In the genomic region with DNA sequence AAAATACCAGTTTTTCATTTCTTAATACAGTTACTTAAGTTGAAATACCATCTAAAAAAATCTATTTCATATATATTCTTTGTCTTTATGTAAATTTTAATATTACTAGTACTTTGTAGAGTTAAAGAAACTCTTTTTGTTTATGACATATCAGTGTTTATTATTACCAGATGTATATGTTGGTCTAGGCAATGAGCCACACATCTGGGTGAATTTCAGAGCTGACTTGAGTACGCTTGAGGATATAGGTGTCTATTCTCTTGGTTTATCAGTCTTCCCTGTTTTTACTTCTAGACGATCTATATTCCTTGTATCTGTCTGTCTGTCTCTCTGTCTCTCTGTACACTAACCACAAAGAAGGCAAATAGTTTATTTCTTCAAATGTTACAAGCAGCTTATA, we compare ENCODE assay signal across 27 cellular contexts. TPM values are rescaled to one million over a fixed set of nuclear protein-coding genes. Genes with fewer than 3 reads are reported as not detected.
DNase-seq lines count a peak whose midpoint lies in the region; ATAC-seq, FAIRE-seq and TF ChIP-seq lines count a peak whose summit lies in the region.
"Had no signal": no experiment of that assay in that cellular context is flagged by ENCODE, and none has a peak within 500 bp of the region (broad histone marks: within the 10 kb centered on the region; RNA-seq: fewer than 3 reads in every experiment).

No MANE protein-coding gene starts in this region.

- H4K20me1 ChIP-seq in astrocyte (ENCODE audit: insufficient read depth, low read length), result peaks cover 74% of the 10 kb centered on the region

- H3K4me1 Mint-ChIP-seq in HFFc6 (ENCODE audit: low read depth) (peaks cover 63% of the 10 kb centered on the region), astrocyte (ENCODE audit: low read depth, unreplicated experiment) (peaks cover 31% of the 10 kb centered on the region)

- H3K4me1 ChIP-seq in astrocyte (ENCODE audit: insufficient read depth, low read length), result peaks cover 16% of the 10 kb centered on the region
- peaks cover 48% of the 10 kb centered on the region for H3K4me1 ChIP-seq in psoas muscle

- H3K27me3 ChIP-seq in astrocyte (ENCODE audit: insufficient read depth, low read length) (no peaks in the 10 kb centered on the region), psoas muscle (ENCODE audit: insufficient read depth in 3 of 3, low read length in 2 of 3) (no peaks in the 10 kb centered on the region)
- H3K27me3 ChIP-seq: gastroesophageal sphincter, tibial nerve had no signal

- H3K9ac ChIP-seq in astrocyte (ENCODE audit: low read length), result no peak overlapping the region

- H3K27ac Mint-ChIP-seq in HFFc6 (peak overlapping the region; percentile 34; the same call in 1 of the 2 replicates), astrocyte (ENCODE audit: unreplicated experiment) (no peak overlapping the region)
- H3K27ac Mint-ChIP-seq: activated naive CD8-positive, alpha-beta T cell treated with anti-CD3 and anti-CD28 coated beads, Interleukin-2, amount 50 U/mL, for 24 hours; CD8-positive, alpha-beta T cell; naive thymus-derived CD4-positive, alpha-beta T cell had no signal

- H3K9me3 ChIP-seq in astrocyte (ENCODE audit: insufficient read depth, low read depth, low read length) (no peaks in the 10 kb centered on the region), psoas muscle (no peaks in the 10 kb centered on the region)
- H3K9me3 ChIP-seq: gastroesophageal sphincter, tibial nerve had no signal

- no peak overlapping the region for H3K4me3 ChIP-seq in astrocyte (ENCODE audit: insufficient read depth, low read depth, low read length)
- no peak overlapping the region for H3K4me3 ChIP-seq in fibroblast of villous mesenchyme (ENCODE audit: low read depth, low read length)
- peak overlapping the region; percentile 91 for H3K4me3 ChIP-seq in psoas muscle
- H3K4me3 ChIP-seq: tibial nerve had no signal

- H3K36me3 ChIP-seq in astrocyte (ENCODE audit: insufficient read depth, low read length) (no peaks in the 10 kb centered on the region), psoas muscle (ENCODE audit: insufficient read depth in 1 of 2, low read depth in 1 of 2) (no peaks in the 10 kb centered on the region)
- H3K36me3 ChIP-seq: gastroesophageal sphincter, tibial nerve had no signal

- H3K27me3 Mint-ChIP-seq in HFFc6 (ENCODE audit: insufficient read depth) (peaks cover 3% of the 10 kb centered on the region), astrocyte (ENCODE audit: low read depth, unreplicated experiment) (no peaks in the 10 kb centered on the region)
- H3K27me3 Mint-ChIP-seq: progenitor cell of endocrine pancreas had no signal

- no peak for FAIRE-seq in astrocyte (lab: Jason Lieb, UNC)
- FAIRE-seq in urothelium cell line (lab: Jason Lieb, UNC), result no peak
- FAIRE-seq: small intestine had no signal

- DNase-seq in HFFc6 (no peak), astrocyte (ENCODE audit: low read depth) (no peak), fibroblast of villous mesenchyme (ENCODE audit: low read depth) (peak; percentile 37), psoas muscle (no peak), urothelium cell line (ENCODE audit: low spot score) (no peak), NCI-H1930 (lab: John Stamatoyannopoulos, UW) (no peak)
- DNase-seq: activated CD4-positive, alpha-beta T cell treated with anti-CD3 and anti-CD28 coated beads for 1 hour; activated naive CD8-positive, alpha-beta T cell treated with anti-CD3 and anti-CD28 coated beads, Interleukin-2, amount 50 U/mL, for 24 hours; CD8-positive, alpha-beta T cell; cortex of kidney; DMS79 treated with DMSO at 0.1 percent for 48 hours; KG1; kidney glomerular epithelial cell; naive thymus-derived CD4-positive, alpha-beta T cell; NCI-H1092; NCI-H2029 treated with DMSO at 0.1 percent for 48 hours; small intestine; stimulated activated CD4-positive, alpha-beta T cell treated with anti-CD3 and anti-CD28 coated beads, Interleukin-4, amount 100 ng/mL, for 1 hour; stimulated activated naive CD8-positive, alpha-beta T cell treated with anti-CD3 and anti-CD28 coated beads, Interleukin-15, Interleukin-2, amounts not matched to agents 100 U/mL and 50 U/mL, for 24 hours; SW 1271 had no signal

- H3K9me3 Mint-ChIP-seq in HFFc6 (no peaks in the 10 kb centered on the region), astrocyte (ENCODE audit: unreplicated experiment) (no peaks in the 10 kb centered on the region)
- H3K9me3 Mint-ChIP-seq: activated naive CD8-positive, alpha-beta T cell treated with anti-CD3 and anti-CD28 coated beads, Interleukin-2, amount 50 U/mL, for 24 hours; CD8-positive, alpha-beta T cell had no signal

- H3K36me3 Mint-ChIP-seq in HFFc6 (ENCODE audit: low read depth) (0 out of 2 replicates have a peak, but pooled peaks cover 4% of the 10 kb centered on the region), astrocyte (ENCODE audit: low read depth, unreplicated experiment) (peaks cover 3% of the 10 kb centered on the region)

- no peak overlapping the region for H3K4me2 ChIP-seq in astrocyte (ENCODE audit: low read length)

- H2AFZ ChIP-seq in astrocyte (ENCODE audit: low read depth, low read length), result no peak overlapping the region

- ATAC-seq in psoas muscle (no peak), HG02884 (IDR thresholded peaks at IDR 0.05; ENCODE audit: unreplicated experiment) (no peak), GM19324 (IDR thresholded peaks at IDR 0.05; ENCODE audit: low FRiP score, unreplicated experiment) (no peak)
- ATAC-seq: activated naive CD8-positive, alpha-beta T cell treated with anti-CD3 and anti-CD28 coated beads, Interleukin-2, amount 50 U/mL, for 24 hours; CD8-positive, alpha-beta T cell; gastroesophageal sphincter; naive thymus-derived CD4-positive, alpha-beta T cell; stimulated activated naive CD8-positive, alpha-beta T cell treated with anti-CD3 and anti-CD28 coated beads, Interleukin-15, Interleukin-2, amounts not matched to agents 100 U/mL and 50 U/mL, for 24 hours had no signal

- H3K27ac ChIP-seq in astrocyte (ENCODE audit: low read depth, low read length) (no peak overlapping the region), psoas muscle (no peak overlapping the region)

- no peak for TF ChIP-seq CTCF in HFFc6 (IDR thresholded peaks at IDR 0.05)
- TF ChIP-seq CTCF in astrocyte (IDR thresholded peaks at IDR 0.05; ENCODE audit: insufficient read depth, low read depth, low read length), result no peak
- TF ChIP-seq CTCF in fibroblast of villous mesenchyme (IDR thresholded peaks at IDR 0.05; ENCODE audit: insufficient read depth, low read depth, low read length), result no peak
- TF ChIP-seq CTCF in psoas muscle (IDR thresholded peaks at IDR 0.05), result no peak

- intact Hi-C loops in psoas muscle (cut with DNase I), result no loop called here

- H3K79me2 ChIP-seq in astrocyte (ENCODE audit: insufficient read depth, low read length), result peaks cover 80% of the 10 kb centered on the region

- WGBS in psoas muscle, 3 donors, result 73 to 85% (median 83%) methylated on average over 2 of the region's 2 CpGs

- H3K4me3 Mint-ChIP-seq in HFFc6, result peak overlapping the region; percentile 30
- H3K4me3 Mint-ChIP-seq in astrocyte (ENCODE audit: unreplicated experiment), result peak overlapping the region; percentile 63
- H3K4me3 Mint-ChIP-seq: activated naive CD8-positive, alpha-beta T cell treated with anti-CD3 and anti-CD28 coated beads, Interleukin-2, amount 50 U/mL, for 24 hours; CD8-positive, alpha-beta T cell had no signal

RNA-seq across cellular contexts. Expression of a gene that starts 2.9 kb away (rescaled TPM):
- total RNA-seq in HFFc6 (2021; fragmentation: NEBNext Ultra II Directional; extraction: Animal tissue kit (Norgen Biotek cat#: 25700)), result 10 to 100 TPM; 54.9 to 66.9 (median 62.6) TPM
- 70.0 and 71.3 TPM in 2 replicates for total RNA-seq in astrocyte
- total RNA-seq in fibroblast of villous mesenchyme, result 53.5 and 85.1 TPM in 2 replicates
- total RNA-seq in psoas muscle, result 10 to 100 TPM; 35.8 to 49.6 (median 39.8) TPM
- 10 to 100 TPM in 1 of 3 donors, 1 to 10 TPM in 2; 9.2 to 22.5 (median 9.8) TPM for polyA plus RNA-seq in psoas muscle

RNA-seq across cellular contexts. Expression of a gene that starts 57.4 kb away (rescaled TPM):
- total RNA-seq in HFFc6 (2021; fragmentation: NEBNext Ultra II Directional; extraction: Animal tissue kit (Norgen Biotek cat#: 25700)), result not detected
- 0.30 and 0.34 TPM in 2 replicates for total RNA-seq in astrocyte
- total RNA-seq in fibroblast of villous mesenchyme, result not detected in 2 replicates
- under 1 TPM in 2 of 4 donors, not detected in 2; 0.36 to 0.82 TPM for total RNA-seq in psoas muscle
- polyA plus RNA-seq in psoas muscle, result under 1 TPM in 2 of 3 donors, not detected in 1; 0.06 to 0.10 TPM
- total RNA-seq: CD8-positive, alpha-beta T cell; gastroesophageal sphincter; H4; naive thymus-derived CD4-positive, alpha-beta T cell; NCI-H460; tibial nerve had no signal
- polyA plus RNA-seq: naive thymus-derived CD4-positive, alpha-beta T cell had no signal
